Comparison of ENCODE assay signal across 1 cellular context in the genomic region with DNA sequence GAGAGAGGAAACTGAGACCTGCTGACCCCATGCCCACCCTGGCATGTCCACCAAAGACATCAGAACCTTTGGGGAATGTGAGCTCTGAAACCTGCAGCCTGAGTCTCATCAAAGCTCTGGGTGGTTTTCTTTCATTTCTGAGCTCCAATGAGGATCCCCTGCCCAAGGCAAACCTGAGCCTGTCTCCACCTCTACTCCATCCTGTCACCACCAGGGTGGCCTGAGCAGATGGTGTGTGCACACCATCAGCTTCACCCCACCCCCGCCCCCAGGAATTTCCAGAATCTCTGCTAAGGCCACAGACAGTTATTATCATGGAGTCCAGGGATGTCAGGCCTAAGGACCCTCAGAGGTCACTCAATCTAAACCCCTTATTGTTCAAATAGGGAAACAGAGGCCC.
TF ChIP-seq lines count a peak whose summit lies in the region.

No MANE protein-coding gene starts in this region.

TF ChIP-seq in IMR-90, 13 proteins besides CTCF, POLR2A, EP300 and RAD21:
- TF ChIP-seq MAZ (IDR thresholded peaks at IDR 0.05; ENCODE audit: borderline replicate concordance, low read depth, low read length): peak; percentile 71; the same call in 1 of the 2 replicates
- TF ChIP-seq, protein P1, sequence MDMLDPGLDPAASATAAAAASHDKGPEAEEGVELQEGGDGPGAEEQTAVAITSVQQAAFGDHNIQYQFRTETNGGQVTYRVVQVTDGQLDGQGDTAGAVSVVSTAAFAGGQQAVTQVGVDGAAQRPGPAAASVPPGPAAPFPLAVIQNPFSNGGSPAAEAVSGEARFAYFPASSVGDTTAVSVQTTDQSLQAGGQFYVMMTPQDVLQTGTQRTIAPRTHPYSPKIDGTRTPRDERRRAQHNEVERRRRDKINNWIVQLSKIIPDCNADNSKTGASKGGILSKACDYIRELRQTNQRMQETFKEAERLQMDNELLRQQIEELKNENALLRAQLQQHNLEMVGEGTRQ (IDR thresholded peaks at IDR 0.05; ENCODE audit: low read depth, low read length): no peak
TF ChIP-seq in IMR-90: peak in this region for 1.
